In genomic region chr12:64759035-64759894, GRCh38 we compare ENCODE assay signal across 8 cellular contexts. TPM values are rescaled to one million over a fixed set of nuclear protein-coding genes. Genes with fewer than 3 reads are reported as not detected.
DNase-seq lines count a peak whose midpoint lies in the region; ATAC-seq, FAIRE-seq and TF ChIP-seq lines count a peak whose summit lies in the region.

GNS (minus strand) TSS chr12:64759406; CDS start chr12:64759276, 130 bp downstream.

- H3K27me3 ChIP-seq in A673 (replicated peaks; ENCODE audit: insufficient read depth, low read depth, low read length, poor library complexity) (no peaks in the 10 kb centered on the region), bronchial epithelial cell (ENCODE audit: control insufficient read depth, insufficient read depth, low read length) (no peaks in the 10 kb centered on the region), smooth muscle cell (ENCODE audit: low read depth) (no peaks in the 10 kb centered on the region)

- H2AFZ ChIP-seq in smooth muscle cell (ENCODE audit: low read depth) = peak within 1 kb of the TSS; percentile 100

- no TSS peak for BruUV-seq in A673 (replicated peaks; lab: Mats Ljungman, UMichigan)

- DNase-seq in A673 (ENCODE audit: low spot score) = peak; percentile 93
- DNase-seq in NCI-H2227 (lab: John Stamatoyannopoulos, UW; ENCODE audit: unreplicated experiment) = peak; percentile 96
- DNase-seq in bronchial epithelial cell (ENCODE audit: low read depth) = peak; percentile 83
- peak; percentile 100 for DNase-seq in iPS-NIHi7 (ENCODE audit: extremely low spot score)
- DNase-seq in smooth muscle cell (lab: John Stamatoyannopoulos, UW; ENCODE audit: unreplicated experiment) = peak; percentile 87

- H3K9me3 ChIP-seq in A673 (ENCODE audit: low read depth, low read length, poor library complexity, severe bottlenecking) = no peaks in the 10 kb centered on the region
- no peaks in the 10 kb centered on the region for H3K9me3 ChIP-seq in smooth muscle cell (replicated peaks; ENCODE audit: low read depth)

- H3K27ac ChIP-seq in A673 (ENCODE audit: low read depth, low read length, poor library complexity, severe bottlenecking) (peak within 1 kb of the TSS; percentile 64), smooth muscle cell (ENCODE audit: low read depth) (peak within 1 kb of the TSS; percentile 75)

- TF ChIP-seq CTCF in A673 (conservative IDR thresholded peaks at IDR 0.05; ENCODE audit: low read depth, low read length) = no peak
- no peak for TF ChIP-seq CTCF in WI38 (IDR thresholded peaks at IDR 0.05; ENCODE audit: low read depth, low read length)
- no peak for TF ChIP-seq CTCF in bronchial epithelial cell (IDR thresholded peaks at IDR 0.05; ENCODE audit: insufficient read depth, low read length, severe bottlenecking)
- TF ChIP-seq CTCF in smooth muscle cell (IDR thresholded peaks at IDR 0.05; ENCODE audit: borderline replicate concordance, insufficient read depth, poor library complexity, severe bottlenecking) = no peak

- peak within 1 kb of the TSS; percentile 84 for H3K4me3 ChIP-seq in A673 (ENCODE audit: low read depth, low read length, poor library complexity, severe bottlenecking)
- H3K4me3 ChIP-seq in WI38 (ENCODE audit: low read depth, low read length) = peak within 1 kb of the TSS; percentile 96
- peak within 1 kb of the TSS; percentile 97 for H3K4me3 ChIP-seq in bronchial epithelial cell (ENCODE audit: low read depth, low read length)
- peak within 1 kb of the TSS; percentile 99 for H3K4me3 ChIP-seq in smooth muscle cell

- CTCF ChIA-PET in A673 (lab: Charles Lee) = interaction anchor here (1.0 kb wide), 1 partner anchor 42 kb away, joined by 4 read pairs; no protein-coding TSS in a partner anchor

- H3K36me3 ChIP-seq in A673 (ENCODE audit: insufficient read depth, low read length, poor library complexity, severe bottlenecking) (no peaks in the 10 kb centered on the region), bronchial epithelial cell (ENCODE audit: control insufficient read depth, insufficient read depth, low read length) (no peaks in the 10 kb centered on the region), smooth muscle cell (ENCODE audit: low read depth) (no peaks in the 10 kb centered on the region)

- H3K79me2 ChIP-seq in smooth muscle cell (ENCODE audit: low read depth) = peaks cover 4% of the 10 kb centered on the region

- H4K20me1 ChIP-seq in smooth muscle cell (ENCODE audit: low read depth) = no peaks in the 10 kb centered on the region

- intact Hi-C loops in A673 (cut with micrococcal nuclease; ENCODE audit: unreplicated experiment) = no loop called here

- peak within 1 kb of the TSS; percentile 100 for H3K4me2 ChIP-seq in smooth muscle cell

- H3K9ac ChIP-seq in smooth muscle cell (ENCODE audit: low read depth) = peak within 1 kb of the TSS; percentile 87

- H3F3A ChIP-seq in smooth muscle cell (ENCODE audit: low read depth) = peaks cover 8% of the 10 kb centered on the region

- 1% methylated on average over 64 of the region's 67 CpGs for WGBS in smooth muscle cell (ENCODE audit: low lambda C conversion rate)

- POLR2A ChIA-PET in A673 (lab: Charles Lee; ENCODE audit: low non-redundant PET) = interaction anchor here (0.6 kb wide), 1 partner anchor 641 kb away, joined by 17 read pairs; no protein-coding TSS in a partner anchor

- ATAC-seq in GM18868 (IDR thresholded peaks at IDR 0.05; ENCODE audit: unreplicated experiment) (peak; percentile 87), HG03135 (IDR thresholded peaks at IDR 0.05; ENCODE audit: unreplicated experiment) (peak; percentile 74)

- no peak for FAIRE-seq in bronchial epithelial cell (lab: Jason Lieb, UNC)

- H3K4me1 ChIP-seq in A673 (ENCODE audit: insufficient read depth, low read length, poor library complexity, severe bottlenecking) (no peaks in the 10 kb centered on the region), smooth muscle cell (ENCODE audit: low read depth) (peaks cover 10% of the 10 kb centered on the region)

RNA-seq across cellular contexts. Expression of gene GNS, which starts in this region (rescaled TPM):
- total RNA-seq in A673 (2021) (50.1 and 57.5 TPM in 2 replicates), bronchial epithelial cell (82.7 and 99.0 TPM in 2 replicates), smooth muscle cell (61.8 and 64.9 TPM in 2 replicates)
- 31.1 and 36.4 TPM in 2 replicates for polyA plus RNA-seq in smooth muscle cell

Comparison
In these comparisons a context has a peak if more than half of its experiments do, and no peak if none do; other contexts are left out.
1. Peak in every context shown above with its lines: DNase-seq, ATAC-seq, H3K4me3 ChIP-seq and H3K27ac ChIP-seq.